ENCODE assay signal across 2 cellular contexts in genomic region chr2:215358891-215359575, GRCh38.
TF ChIP-seq lines count a peak whose summit lies in the region.

No MANE protein-coding gene starts in this region.

TF ChIP-seq in IMR-90, 13 proteins besides CTCF, POLR2A, EP300 and RAD21:
- TF ChIP-seq MXI1 (IDR thresholded peaks at IDR 0.05; ENCODE audit: borderline replicate concordance, low read depth, low read length) (no peak), MAFK (IDR thresholded peaks at IDR 0.05; ENCODE audit: low read depth, low read length) (no peak), RCOR1 (IDR thresholded peaks at IDR 0.05; ENCODE audit: insufficient replicate concordance, low read length) (no peak)

TF ChIP-seq in HepG2, 621 proteins besides CTCF, POLR2A, EP300 and RAD21 (continues in another document):
- TF ChIP-seq PRMT3 (CRISPR knock-in tag; IDR thresholded peaks at IDR 0.05; ENCODE audit: borderline replicate concordance, low read depth) (peak; percentile 91; the same call in 1 of the 2 replicates), U2AF1 (optimal IDR thresholded peaks at IDR 0.05; ENCODE audit: low read depth, low read length) (peak; percentile 72), ZNF318 (CRISPR knock-in tag; IDR thresholded peaks at IDR 0.05) (peak; percentile 62; the same call in 1 of the 2 replicates), MEF2D (CRISPR knock-in tag; IDR thresholded peaks at IDR 0.05) (0 out of 2 replicates have a peak, but pooled peaks have one; percentile 41), PHF5A (CRISPR knock-in tag; IDR thresholded peaks at IDR 0.05; ENCODE audit: low read depth, unreplicated experiment) (peak; percentile 90), AKAP8 (CRISPR knock-in tag; IDR thresholded peaks at IDR 0.05) (peak; percentile 56; the same call in 1 of the 2 replicates), HNRNPH1 (optimal IDR thresholded peaks at IDR 0.05; ENCODE audit: low read depth, low read length) (peak; percentile 91), ZNF430 (CRISPR knock-in tag; IDR thresholded peaks at IDR 0.05) (no peak), ZNF782 (CRISPR knock-in tag; IDR thresholded peaks at IDR 0.05; ENCODE audit: borderline replicate concordance) (no peak), ZNF34 (CRISPR knock-in tag; IDR thresholded peaks at IDR 0.05; ENCODE audit: borderline replicate concordance) (no peak), WIZ (CRISPR knock-in tag; IDR thresholded peaks at IDR 0.05) (no peak), ETS1 (CRISPR knock-in tag; IDR thresholded peaks at IDR 0.05) (0 out of 2 replicates have a peak, but pooled peaks have one; percentile 78), ZNF766 (CRISPR knock-in tag; IDR thresholded peaks at IDR 0.05; ENCODE audit: borderline replicate concordance) (0 out of 2 replicates have a peak, but pooled peaks have one; percentile 51), E2F1 (CRISPR knock-in tag; IDR thresholded peaks at IDR 0.05) (no peak), KDM2A (CRISPR knock-in tag; IDR thresholded peaks at IDR 0.05; ENCODE audit: borderline replicate concordance, low read depth) (peak; percentile 85), ZFP1 (CRISPR knock-in tag; IDR thresholded peaks at IDR 0.05) (no peak), GMEB1 (CRISPR knock-in tag; IDR thresholded peaks at IDR 0.05; ENCODE audit: borderline replicate concordance) (0 out of 2 replicates have a peak, but pooled peaks have one; percentile 31), IRF2 (CRISPR knock-in tag; IDR thresholded peaks at IDR 0.05) (peak; percentile 6; the same call in 1 of the 2 replicates), ATF7-NPFF (CRISPR knock-in tag; IDR thresholded peaks at IDR 0.05; ENCODE audit: low read depth) (0 out of 2 replicates have a peak, but pooled peaks have one; percentile 41), ELK4 (CRISPR knock-in tag; IDR thresholded peaks at IDR 0.05; ENCODE audit: borderline replicate concordance) (no peak), ZUFSP (CRISPR knock-in tag; IDR thresholded peaks at IDR 0.05; ENCODE audit: borderline replicate concordance) (no peak), REL (CRISPR knock-in tag; conservative IDR thresholded peaks at IDR 0.05) (no peak), AGO2 (optimal IDR thresholded peaks at IDR 0.05; ENCODE audit: low read depth, low read length) (peak; percentile 95), RBFOX2 (IDR thresholded peaks at IDR 0.05; ENCODE audit: low read depth, low read length) (peak; percentile 72; the same call in 1 of the 2 replicates), MNT (IDR thresholded peaks at IDR 0.05) (no peak), ZNF605 (CRISPR knock-in tag; IDR thresholded peaks at IDR 0.05) (peak; percentile 59; the same call in 1 of the 2 replicates), TMF1 (CRISPR knock-in tag; IDR thresholded peaks at IDR 0.05; ENCODE audit: low read depth) (0 out of 2 replicates have a peak, but pooled peaks have one; percentile 52), ZNF784 (CRISPR knock-in tag; IDR thresholded peaks at IDR 0.05; ENCODE audit: borderline replicate concordance) (0 out of 2 replicates have a peak, but pooled peaks have one; percentile 25), HMG20B (CRISPR knock-in tag; conservative IDR thresholded peaks at IDR 0.05) (no peak), AFF4 (CRISPR knock-in tag; IDR thresholded peaks at IDR 0.05) (peak; percentile 91; the same call in 1 of the 2 replicates)
